28 cellular contexts compared by ENCODE assay signal in genomic region chr4:161869511-161869910, GRCh38.
"Had no signal": no experiment of that assay in that cellular context is flagged by ENCODE, and none has a peak within 500 bp of the region (broad histone marks: within the 10 kb centered on the region; RNA-seq: fewer than 3 reads in every experiment).

No MANE protein-coding gene starts in this region.

- DNase-seq: activated CD4-positive, alpha-beta T cell treated with anti-CD3 and anti-CD28 coated beads for 48 hours; activated CD4-positive, alpha-beta T cell treated with anti-CD3 and anti-CD28 coated beads, Interleukin-2, amount 50 U/mL, for 48 hours; activated CD8-positive, alpha-beta memory T cell treated with anti-CD3 and anti-CD28 coated beads for 24 hours; activated effector memory CD4-positive, alpha-beta T cell treated with anti-CD3 and anti-CD28 coated beads, Interleukin-2, amount 50 U/mL, for 16 hours; activated naive CD4-positive, alpha-beta T cell treated with anti-CD3 and anti-CD28 coated beads for 36 hours; activated naive CD8-positive, alpha-beta T cell treated with anti-CD3 and anti-CD28 coated beads for 36 hours; adrenal gland; aorta; dermis blood vessel endothelial cell; effector CD4-positive, alpha-beta T cell; esophagus squamous epithelium; foreskin melanocyte; heart right ventricle; left ventricle myocardium superior; naive B cell; ovary; right lobe of liver; stimulated activated CD4-positive, alpha-beta T cell treated with anti-CD3 and anti-CD28 coated beads, Interleukin-2, amount 100 ng/mL, for 48 hours; stimulated activated naive CD4-positive, alpha-beta T cell treated with Interleukin-2 at 50 U/mL for 16 hours; T-helper 9 cell had no signal

- H3K27ac Mint-ChIP-seq: activated naive CD4-positive, alpha-beta T cell treated with anti-CD3 and anti-CD28 coated beads for 36 hours; activated naive CD8-positive, alpha-beta T cell treated with anti-CD3 and anti-CD28 coated beads for 36 hours; brain; naive B cell; progenitor cell of endocrine pancreas had no signal

- H3K9me3 Mint-ChIP-seq: activated naive CD4-positive, alpha-beta T cell treated with anti-CD3 and anti-CD28 coated beads for 36 hours; brain had no signal

- H3K9me3 ChIP-seq: adrenal gland, esophagus squamous epithelium, heart right ventricle, ovary, right lobe of liver, tibial nerve had no signal

- H3K36me3 ChIP-seq: adrenal gland, esophagus squamous epithelium, heart right ventricle, ovary, right lobe of liver, tibial nerve had no signal

- H3K4me1 ChIP-seq: adrenal gland, esophagus squamous epithelium, heart right ventricle, right lobe of liver, tibial nerve had no signal

- H3K27me3 Mint-ChIP-seq: activated naive CD8-positive, alpha-beta T cell treated with anti-CD3 and anti-CD28 coated beads for 36 hours; naive B cell; progenitor cell of endocrine pancreas had no signal

- H3K27ac ChIP-seq: adrenal gland, epithelial cell of prostate, esophagus squamous epithelium, heart right ventricle, ovary, right lobe of liver, tibial nerve, VCaP had no signal

- H3K4me3 Mint-ChIP-seq: activated naive CD4-positive, alpha-beta T cell treated with anti-CD3 and anti-CD28 coated beads for 36 hours; activated naive CD8-positive, alpha-beta T cell treated with anti-CD3 and anti-CD28 coated beads for 36 hours; brain; naive B cell had no signal

- H3K36me3 Mint-ChIP-seq: activated naive CD8-positive, alpha-beta T cell treated with anti-CD3 and anti-CD28 coated beads for 36 hours; brain; naive B cell had no signal

- H3K27me3 ChIP-seq: adrenal gland, esophagus squamous epithelium, heart right ventricle, ovary, right lobe of liver, tibial nerve had no signal

- FAIRE-seq: colon, islet of Langerhans, TTC549 had no signal

- H3K4me1 Mint-ChIP-seq: activated naive CD8-positive, alpha-beta T cell treated with anti-CD3 and anti-CD28 coated beads for 36 hours; brain; naive B cell had no signal

- ATAC-seq: heart right ventricle, left ventricle myocardium superior, right lobe of liver had no signal

- H3K4me3 ChIP-seq: adrenal gland, esophagus squamous epithelium, heart right ventricle, ovary, right lobe of liver, tibial nerve had no signal
